1 cellular context compared by ENCODE assay signal in genomic region chr6:2871102-2871501, GRCh38.
TF ChIP-seq lines count a peak whose summit lies in the region.

No MANE protein-coding gene starts in this region.

TF ChIP-seq in H1, 55 proteins besides CTCF, POLR2A, EP300 and RAD21:
- TF ChIP-seq TAF7 (optimal IDR thresholded peaks at IDR 0.05; ENCODE audit: borderline replicate concordance, low read depth, low read length) (no peak), TBP (IDR thresholded peaks at IDR 0.05; ENCODE audit: low read depth, low read length) (no peak), CHD2 (IDR thresholded peaks at IDR 0.05; ENCODE audit: low read length) (no peak), SP1 (IDR thresholded peaks at IDR 0.05; ENCODE audit: low read depth, low read length) (no peak), RNF2 (IDR thresholded peaks at IDR 0.05; ENCODE audit: borderline replicate concordance, low read depth, low read length, missing control alignments, poor library complexity, severe bottlenecking) (no peak), CREB1 (IDR thresholded peaks at IDR 0.05) (no peak), NANOG (IDR thresholded peaks at IDR 0.05; ENCODE audit: insufficient read depth, low read depth, low read length, poor library complexity, severe bottlenecking) (no peak), EZH2 (IDR thresholded peaks at IDR 0.05; ENCODE audit: low read depth, low read length, severe bottlenecking) (no peak), CBX8 (IDR thresholded peaks at IDR 0.05; ENCODE audit: borderline replicate concordance, low read depth, low read length) (no peak), FOSL1 (IDR thresholded peaks at IDR 0.05; ENCODE audit: insufficient read depth, low read depth, low read length) (no peak), SAP30 (IDR thresholded peaks at IDR 0.05; ENCODE audit: insufficient read depth, insufficient replicate concordance, low read length) (no peak), SIRT6 (IDR thresholded peaks at IDR 0.05; ENCODE audit: low read length) (no peak), CHD7 (IDR thresholded peaks at IDR 0.05; ENCODE audit: insufficient replicate concordance, low read length) (no peak), POU5F1 (IDR thresholded peaks at IDR 0.05; ENCODE audit: low read depth, low read length) (no peak), JUND (IDR thresholded peaks at IDR 0.05; ENCODE audit: low read length) (no peak), SP2 (IDR thresholded peaks at IDR 0.05; ENCODE audit: low read length) (no peak), SRF (IDR thresholded peaks at IDR 0.05; ENCODE audit: low read depth, low read length) (no peak), KDM4A (IDR thresholded peaks at IDR 0.05; ENCODE audit: low read depth, low read length, severe bottlenecking) (no peak)
